8 cellular contexts compared by ENCODE assay signal in genomic region chr4:128600996-128601857, GRCh38.
A peak's percentile ranks its signal among the peaks of the same experiment; 100 is the strongest.
DNase-seq lines count a peak whose midpoint lies in the region; ATAC-seq and FAIRE-seq lines count a peak whose summit lies in the region.

No MANE protein-coding gene starts in this region.

- no peak for FAIRE-seq in frontal cortex (lab: Jason Lieb, UNC)

- H4K5ac ChIP-seq in mesendoderm (ENCODE audit: low read length): peak overlapping the region; percentile 53

- H3K4me1 Mint-ChIP-seq in activated naive CD8-positive, alpha-beta T cell treated with anti-CD3 and anti-CD28 coated beads, Interleukin-2, amount 50 U/mL, for 24 hours: no peaks in the 10 kb centered on the region

- no peak for ATAC-seq in activated naive CD8-positive, alpha-beta T cell treated with anti-CD3 and anti-CD28 coated beads, Interleukin-2, amount 50 U/mL, for 24 hours
- ATAC-seq in GM18873 (IDR thresholded peaks at IDR 0.05; ENCODE audit: low FRiP score, unreplicated experiment): no peak

- peak overlapping the region; percentile 5 for H3K4ac ChIP-seq in mesendoderm (ENCODE audit: low read depth, low read length)

- peak overlapping the region; percentile 8 for H2BK5ac ChIP-seq in mesendoderm (ENCODE audit: low read length)

- peak overlapping the region; percentile 38 for H3K56ac ChIP-seq in mesendoderm (ENCODE audit: low read length)

- H2BK120ac ChIP-seq in mesendoderm (ENCODE audit: low read depth, low read length): no peak overlapping the region

- H3K4me3 ChIP-seq in mesendoderm (ENCODE audit: low read length): no peak overlapping the region

- H3K4me3 Mint-ChIP-seq in activated naive CD8-positive, alpha-beta T cell treated with anti-CD3 and anti-CD28 coated beads, Interleukin-2, amount 50 U/mL, for 24 hours: no peak overlapping the region

- H2BK15ac ChIP-seq in mesendoderm (replicated peaks; ENCODE audit: low read depth): no peak overlapping the region

- H4K8ac ChIP-seq in mesendoderm (ENCODE audit: low read depth, low read length): no peak overlapping the region

- H3K27ac ChIP-seq in mesendoderm (ENCODE audit: low read depth, low read length): peak overlapping the region; percentile 26

- no peak overlapping the region for H3K9ac ChIP-seq in mesendoderm (ENCODE audit: low read length)

- H3K36me3 Mint-ChIP-seq in activated naive CD8-positive, alpha-beta T cell treated with anti-CD3 and anti-CD28 coated beads, Interleukin-2, amount 50 U/mL, for 24 hours (ENCODE audit: low read depth): no peaks in the 10 kb centered on the region

- H3K79me1 ChIP-seq in mesendoderm (ENCODE audit: low read length): no peaks in the 10 kb centered on the region

- H3K27ac Mint-ChIP-seq in activated naive CD8-positive, alpha-beta T cell treated with anti-CD3 and anti-CD28 coated beads, Interleukin-2, amount 50 U/mL, for 24 hours: no peak overlapping the region

- DNase-seq in Daoy (ENCODE audit: low read depth): peak; percentile 84
- DNase-seq in NCI-H2196 treated with DMSO at 0.1 percent for 48 hours (lab: John Stamatoyannopoulos, UW; ENCODE audit: unreplicated experiment): peak; percentile 32
- DNase-seq in dermis blood vessel endothelial cell: peak; percentile 95
- DNase-seq in mesendoderm: peak; percentile 90
- no peak for DNase-seq in AML-193 (lab: John Stamatoyannopoulos, UW)
- no peak for DNase-seq in frontal cortex (ENCODE audit: low spot score in 2 of 2)
- DNase-seq in activated naive CD8-positive, alpha-beta T cell treated with anti-CD3 and anti-CD28 coated beads, Interleukin-2, amount 50 U/mL, for 24 hours: no peak

- H3K23ac ChIP-seq in mesendoderm (ENCODE audit: low read length): no peak overlapping the region

- no peaks in the 10 kb centered on the region for H3K27me3 Mint-ChIP-seq in activated naive CD8-positive, alpha-beta T cell treated with anti-CD3 and anti-CD28 coated beads, Interleukin-2, amount 50 U/mL, for 24 hours

- H3K4me2 ChIP-seq in mesendoderm (ENCODE audit: low read length): no peak overlapping the region

- no peak overlapping the region for H2AK5ac ChIP-seq in mesendoderm (ENCODE audit: low read length)

- WGBS in mesendoderm (ENCODE audit: extremely low coverage, insufficient coverage, low lambda C conversion rate): no CpG with 5 or more reads among the region's 14 CpGs

- H3K27me3 ChIP-seq in mesendoderm (ENCODE audit: insufficient read depth, low read length, poor library complexity): no peaks in the 10 kb centered on the region

- H3K36me3 ChIP-seq in mesendoderm (ENCODE audit: control insufficient read depth, insufficient read depth, low read length): no peaks in the 10 kb centered on the region

- H3K4me1 ChIP-seq in mesendoderm (ENCODE audit: control insufficient read depth, low read depth, low read length): peaks cover 3% of the 10 kb centered on the region

- peaks cover 6% of the 10 kb centered on the region for H3K9me3 Mint-ChIP-seq in activated naive CD8-positive, alpha-beta T cell treated with anti-CD3 and anti-CD28 coated beads, Interleukin-2, amount 50 U/mL, for 24 hours

- H3K18ac ChIP-seq in mesendoderm (ENCODE audit: low read length): peak overlapping the region; percentile 93

- H3K79me2 ChIP-seq in mesendoderm (ENCODE audit: control insufficient read depth, insufficient read depth, low read length): no peaks in the 10 kb centered on the region

Comparison
In these comparisons a context has a peak if more than half of its experiments do, and no peak if none do; other contexts are left out.
1. DNase-seq: peak in Daoy (single experiment), NCI-H2196 treated with DMSO at 0.1 percent for 48 hours (single experiment), dermis blood vessel endothelial cell (single experiment) and mesendoderm (single experiment); none in AML-193 (0 of 2), frontal cortex (0 of 2) and activated naive CD8-positive, alpha-beta T cell treated with anti-CD3 and anti-CD28 coated beads, Interleukin-2, amount 50 U/mL, for 24 hours (single experiment).